Comparison of ENCODE assay signal across 38 cellular contexts in the genomic region with DNA sequence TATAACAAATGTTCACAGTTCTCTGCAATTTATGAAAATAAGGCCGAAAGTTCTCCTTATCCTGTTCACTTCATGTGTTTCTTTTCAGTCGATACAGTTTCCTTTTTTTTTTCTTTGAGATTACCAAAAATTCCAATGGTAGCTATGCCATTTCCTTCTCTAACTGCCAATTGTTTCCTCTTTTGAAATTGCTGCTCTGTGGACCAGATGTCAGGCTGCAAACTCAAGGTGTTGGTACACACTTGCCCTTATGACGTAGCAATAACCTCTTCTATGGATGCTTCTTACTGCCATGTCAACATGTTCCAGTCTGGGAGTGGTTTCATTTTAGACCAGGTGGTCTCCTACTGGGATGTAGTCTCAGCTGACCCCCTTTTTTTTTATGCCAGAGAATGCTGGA. TPM values are rescaled to one million over a fixed set of nuclear protein-coding genes. Genes with fewer than 3 reads are reported as not detected.
DNase-seq lines count a peak whose midpoint lies in the region; ATAC-seq, FAIRE-seq and TF ChIP-seq lines count a peak whose summit lies in the region.
"Had no signal": no experiment of that assay in that cellular context is flagged by ENCODE, and none has a peak within 500 bp of the region (broad histone marks: within the 10 kb centered on the region; RNA-seq: fewer than 3 reads in every experiment).

No MANE protein-coding gene starts in this region.

- no peaks in the 10 kb centered on the region for H3K27me3 Mint-ChIP-seq in astrocyte (ENCODE audit: low read depth, unreplicated experiment)
- H3K27me3 Mint-ChIP-seq: activated CD8-positive, alpha-beta memory T cell treated with anti-CD3 and anti-CD28 coated beads, Interleukin-2, amount 10 ng/mL, durations not matched to agents 7 days and 5 days; central memory CD8-positive, alpha-beta T cell; dendritic cell treated with granulocyte-macrophage colony-stimulating factor and Interleukin-4, amounts not matched to agents 40 ng/mL and 50 ng/mL, for 4 days; stimulated activated memory B cell treated with anti-CD40 and anti-IgM and Interleukin-4, amounts not matched to agents 10 μg/mL and 1 μg/mL and 100 μg/mL, for 72 hours; type B pancreatic cell had no signal

- H3K9me2 ChIP-seq in GM23248 (ENCODE audit: insufficient read depth): no peaks in the 10 kb centered on the region

- no peak for TF ChIP-seq CTCF in astrocyte (IDR thresholded peaks at IDR 0.05; ENCODE audit: insufficient read depth, low read depth, low read length)
- TF ChIP-seq CTCF in GM13976 (IDR thresholded peaks at IDR 0.05; ENCODE audit: borderline replicate concordance, control extremely low read depth, extremely low read depth, insufficient read depth, missing control alignments): no peak

- H3K4me1 ChIP-seq in GM23248 (ENCODE audit: insufficient read depth) (peaks cover 15% of the 10 kb centered on the region), astrocyte (ENCODE audit: insufficient read depth, low read length) (no peaks in the 10 kb centered on the region)
- H3K4me1 ChIP-seq: ascending aorta, gastrocnemius medialis had no signal

- H3K36me3 Mint-ChIP-seq in astrocyte (ENCODE audit: low read depth, unreplicated experiment): peaks cover 1% of the 10 kb centered on the region

- no peak overlapping the region for H3K27ac Mint-ChIP-seq in astrocyte (ENCODE audit: unreplicated experiment)
- H3K27ac Mint-ChIP-seq: activated CD8-positive, alpha-beta memory T cell treated with anti-CD3 and anti-CD28 coated beads, Interleukin-2, amount 10 ng/mL, durations not matched to agents 7 days and 5 days; CD14-positive monocyte; dendritic cell treated with granulocyte-macrophage colony-stimulating factor and Interleukin-4, amounts not matched to agents 40 ng/mL and 50 ng/mL, for 4 days; endodermal cell; GM23338; nephron progenitor cell; stimulated activated memory B cell treated with anti-CD40 and anti-IgM and Interleukin-4, amounts not matched to agents 10 μg/mL and 1 μg/mL and 100 μg/mL, for 72 hours; WTC11 had no signal

- peaks cover 22% of the 10 kb centered on the region for H3K4me1 Mint-ChIP-seq in astrocyte (ENCODE audit: low read depth, unreplicated experiment)
- H3K4me1 Mint-ChIP-seq: activated CD8-positive, alpha-beta memory T cell treated with anti-CD3 and anti-CD28 coated beads, Interleukin-2, amount 10 ng/mL, durations not matched to agents 7 days and 5 days; central memory CD8-positive, alpha-beta T cell; endodermal cell; GM23338; nephron progenitor cell; WTC11 had no signal

- H3K27me3 ChIP-seq in GM23248 (replicated peaks; ENCODE audit: insufficient read depth) (no peaks in the 10 kb centered on the region), astrocyte (ENCODE audit: insufficient read depth, low read length) (no peaks in the 10 kb centered on the region)
- H3K27me3 ChIP-seq: ascending aorta, esophagus muscularis mucosa, gastrocnemius medialis, SJCRH30 had no signal

- peak; percentile 55 for FAIRE-seq in astrocyte (lab: Jason Lieb, UNC)
- FAIRE-seq: G401.6, HTR-8/SVneo had no signal

- H3K79me2 ChIP-seq in GM23248 (ENCODE audit: insufficient read depth) (no peaks in the 10 kb centered on the region), astrocyte (ENCODE audit: insufficient read depth, low read length) (no peaks in the 10 kb centered on the region)

- H3K4me3 Mint-ChIP-seq in astrocyte (ENCODE audit: unreplicated experiment): no peak overlapping the region
- H3K4me3 Mint-ChIP-seq: activated CD8-positive, alpha-beta memory T cell treated with anti-CD3 and anti-CD28 coated beads, Interleukin-2, amount 10 ng/mL, durations not matched to agents 7 days and 5 days; activated T-cell treated with anti-CD3 and anti-CD28 coated beads, Interleukin-2, amount 50 U/mL, for 4 hours; CD14-positive monocyte; central memory CD8-positive, alpha-beta T cell; dendritic cell treated with granulocyte-macrophage colony-stimulating factor and Interleukin-4, amounts not matched to agents 40 ng/mL and 50 ng/mL, for 4 days; endodermal cell; GM23338; nephron progenitor cell; stimulated activated memory B cell treated with anti-CD40 and anti-IgM and Interleukin-4, amounts not matched to agents 10 μg/mL and 1 μg/mL and 100 μg/mL, for 72 hours; type B pancreatic cell; WTC11 had no signal

- H3K9me3 ChIP-seq in GM23248 (ENCODE audit: low read depth): no peaks in the 10 kb centered on the region
- H3K9me3 ChIP-seq in astrocyte (ENCODE audit: insufficient read depth, low read depth, low read length): no peaks in the 10 kb centered on the region
- H3K9me3 ChIP-seq: ascending aorta, Caco-2, esophagus muscularis mucosa, gastrocnemius medialis, SJCRH30 had no signal

- DNase-seq in AML-193 (lab: John Stamatoyannopoulos, UW) (peak; percentile 39 to 40), GM23248 (peak; percentile 33), astrocyte (ENCODE audit: low read depth) (no peak), iris pigment epithelial cell (ENCODE audit: low read depth) (peak; percentile 38), sciatic nerve (ENCODE audit: low spot score) (no peak), GM13976 (ENCODE audit: low spot score) (no peak)
- no peak for DNase-seq in activated CD4-positive, alpha-beta T cell treated with anti-CD3 and anti-CD28 coated beads for 4 hours
- DNase-seq: activated CD4-positive, alpha-beta T cell treated with anti-CD3 and anti-CD28 coated beads, Interleukin-2, amount 50 U/mL, for 4 hours; activated CD8-positive, alpha-beta memory T cell treated with anti-CD3 and anti-CD28 coated beads, Interleukin-2, amount 10 ng/mL, durations not matched to agents 7 days and 5 days; activated gamma-delta T cell treated with Interleukin-2 at 50 U/mL for 16 hours; activated T-cell treated with anti-CD3 and anti-CD28 coated beads, Interleukin-2, amount 50 U/mL, for 4 hours; Caco-2; DMS53; endodermal cell; gastrocnemius medialis; left cardiac atrium; MM.1S; NCI-H1436; NCI-H2081 treated with DMSO at 0.1 percent for 48 hours; NCI-H2227 treated with DMSO at 0.1 percent for 48 hours; nephron progenitor cell; RPMI8226; SJCRH30; T-helper 9 cell had no signal

- ATAC-seq in sciatic nerve (no peak), HG02970 (IDR thresholded peaks at IDR 0.05; ENCODE audit: low FRiP score, unreplicated experiment) (no peak)
- ATAC-seq: activated CD8-positive, alpha-beta memory T cell treated with anti-CD3 and anti-CD28 coated beads, Interleukin-2, amount 10 ng/mL, durations not matched to agents 7 days and 5 days; activated T-cell treated with anti-CD3 and anti-CD28 coated beads, Interleukin-2, amount 50 U/mL, for 4 hours; gastrocnemius medialis; GM23338; left cardiac atrium; stimulated activated memory B cell treated with anti-CD40 and anti-IgM and Interleukin-4, amounts not matched to agents 10 μg/mL and 1 μg/mL and 100 μg/mL, for 72 hours; WTC11 had no signal

- no peaks in the 10 kb centered on the region for H3K36me3 ChIP-seq in GM23248 (ENCODE audit: low read depth)
- no peaks in the 10 kb centered on the region for H3K36me3 ChIP-seq in astrocyte (ENCODE audit: insufficient read depth, low read length)
- H3K36me3 ChIP-seq: ascending aorta, gastrocnemius medialis had no signal

- H3F3A ChIP-seq in GM23248 (ENCODE audit: insufficient read depth): peaks cover 17% of the 10 kb centered on the region

- H4K20me1 ChIP-seq in GM23248 (ENCODE audit: insufficient read depth) (peaks cover 3% of the 10 kb centered on the region; the same call in 1 of the 2 replicates), astrocyte (ENCODE audit: insufficient read depth, low read length) (no peaks in the 10 kb centered on the region)

- WGBS in GM23248 (ENCODE audit: low coverage in 1 of 2, low lambda C conversion rate in 2 of 2, missing lambda C conversion rate in 2 of 2), 2 experiments: 49 to 56% methylated on average over 3 of the region's 3 CpGs

- no peak overlapping the region for H3K9ac ChIP-seq in GM23248
- no peak overlapping the region for H3K9ac ChIP-seq in astrocyte (ENCODE audit: low read length)
- H3K9ac ChIP-seq: KMS-11 had no signal

- H3K27ac ChIP-seq in GM23248 (no peak overlapping the region), astrocyte (ENCODE audit: low read depth, low read length) (no peak overlapping the region)
- H3K27ac ChIP-seq: ascending aorta, esophagus muscularis mucosa, gastrocnemius medialis, KMS-11, SJCRH30, skin epidermis had no signal

- H2AFZ ChIP-seq in GM23248 (no peak overlapping the region), astrocyte (ENCODE audit: low read depth, low read length) (no peak overlapping the region)
- H2AFZ ChIP-seq: GM23338 had no signal

- intact Hi-C loops in sciatic nerve (cut with DNase I): loop anchor here (5.0 kb wide), 1 partner anchor 1605 kb away; no protein-coding TSS in a partner anchor

- H3K4me3 ChIP-seq in GM23248 (no peak overlapping the region), astrocyte (ENCODE audit: insufficient read depth, low read depth, low read length) (no peak overlapping the region)
- H3K4me3 ChIP-seq: ascending aorta, esophagus muscularis mucosa, gastrocnemius medialis, GM23338, SJCRH30, skin epidermis had no signal

- in situ Hi-C loops in GM23248 (cut with MboI): no loop called here
- in situ Hi-C loops in GM13976 (cut with MboI; ENCODE audit: low sequenced_read_pairs, unreplicated experiment): no loop called here

- H3K4me2 ChIP-seq in GM23248 (ENCODE audit: unreplicated experiment) (no peak overlapping the region), astrocyte (ENCODE audit: low read length) (no peak overlapping the region)
- H3K4me2 ChIP-seq: GM23338, KMS-11 had no signal

- no peaks in the 10 kb centered on the region for H3K9me3 Mint-ChIP-seq in astrocyte (ENCODE audit: unreplicated experiment)
- H3K9me3 Mint-ChIP-seq: activated T-cell treated with anti-CD3 and anti-CD28 coated beads, Interleukin-2, amount 50 U/mL, for 4 hours; CD14-positive monocyte; central memory CD8-positive, alpha-beta T cell; dendritic cell treated with granulocyte-macrophage colony-stimulating factor and Interleukin-4, amounts not matched to agents 40 ng/mL and 50 ng/mL, for 4 days; endodermal cell; GM23338; nephron progenitor cell; stimulated activated memory B cell treated with anti-CD40 and anti-IgM and Interleukin-4, amounts not matched to agents 10 μg/mL and 1 μg/mL and 100 μg/mL, for 72 hours; WTC11 had no signal

RNA-seq across cellular contexts. Expression of a gene that starts 52.9 kb away (rescaled TPM):
- total RNA-seq in GM23248 (2014; rRNA removed; shearing (Covaris generic)): 11.1 and 12.3 TPM in 2 replicates
- polyA plus RNA-seq in GM23248 (2016; fragmentation: Nextera tagmentation; extraction: Ambion mirVana): 5.9 and 6.0 TPM in 2 replicates
- total RNA-seq in astrocyte (9.9 and 13.0 TPM in 2 replicates), sciatic nerve (37.1 TPM)

Comparison
In these comparisons a context has a peak if more than half of its experiments do, and no peak if none do; other contexts are left out.
1. DNase-seq: peak in AML-193 (2 of 2), GM23248 (single experiment) and iris pigment epithelial cell (single experiment); none in astrocyte (single experiment), sciatic nerve (single experiment), activated CD4-positive, alpha-beta T cell treated with anti-CD3 and anti-CD28 coated beads for 4 hours (0 of 2) and GM13976 (single experiment).